In the genomic region with DNA sequence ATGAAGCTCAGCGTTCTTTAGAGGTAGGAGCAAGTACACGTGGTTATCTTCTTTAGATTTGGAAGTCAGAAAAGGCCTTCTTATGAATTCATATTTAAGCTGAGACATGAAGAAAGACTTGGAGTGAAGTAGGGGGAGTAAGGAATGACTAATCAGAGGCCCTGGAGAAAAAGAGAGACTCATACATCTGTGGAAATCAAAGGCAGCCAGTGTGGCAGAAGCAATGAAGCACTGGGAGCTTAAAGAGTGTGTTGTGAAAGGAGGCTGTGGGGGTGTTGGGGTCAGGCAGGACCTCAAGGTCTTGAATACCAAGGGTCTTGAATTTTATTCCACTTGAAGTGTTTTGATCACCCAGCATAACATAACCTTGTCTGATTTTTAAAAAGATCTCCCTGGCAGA, we compare ENCODE assay signal across 26 cellular contexts. TPM values are rescaled to one million over a fixed set of nuclear protein-coding genes. Genes with fewer than 3 reads are reported as not detected.
A peak's percentile ranks its signal among the peaks of the same experiment; 100 is the strongest.
DNase-seq lines count a peak whose midpoint lies in the region; ATAC-seq, FAIRE-seq and TF ChIP-seq lines count a peak whose summit lies in the region.
"Had no signal": no experiment of that assay in that cellular context is flagged by ENCODE, and none has a peak within 500 bp of the region (broad histone marks: within the 10 kb centered on the region; RNA-seq: fewer than 3 reads in every experiment).

No MANE protein-coding gene starts in this region.

- H3K4me2 ChIP-seq in astrocyte (ENCODE audit: low read length), result no peak overlapping the region
- H3K4me2 ChIP-seq in SK-N-SH, result no peak overlapping the region

- FAIRE-seq in astrocyte (lab: Jason Lieb, UNC), result no peak
- FAIRE-seq: HepG2 had no signal

- CTCF ChIA-PET in SK-N-SH (lab: Yijun Ruan, JAX), result interaction anchor here (0.8 to 1.4 kb wide), 2 partner anchors 12 to 96 kb away, joined by 3 to 5 read pairs; no protein-coding TSS in a partner anchor

- no peaks in the 10 kb centered on the region for H3F3A ChIP-seq in SK-N-SH (replicated peaks; ENCODE audit: insufficient read depth)

- no peak for TF ChIP-seq CTCF in astrocyte (IDR thresholded peaks at IDR 0.05; ENCODE audit: insufficient read depth, low read depth, low read length)
- TF ChIP-seq CTCF in fibroblast of the aortic adventitia (IDR thresholded peaks at IDR 0.05; ENCODE audit: insufficient read depth, low read length), result no peak
- no peak for TF ChIP-seq CTCF in SK-N-SH (IDR thresholded peaks at IDR 0.05)

- H3K27me3 Mint-ChIP-seq in astrocyte (ENCODE audit: low read depth, unreplicated experiment), result no peaks in the 10 kb centered on the region
- H3K27me3 Mint-ChIP-seq: activated naive CD8-positive, alpha-beta T cell treated with anti-CD3 and anti-CD28 coated beads, Interleukin-2, amount 10 ng/mL, durations not matched to agents 7 days and 5 days; activated T-helper 17 cell treated with anti-CD3 and anti-CD28 coated beads, Interleukin-2, amount 50 U/mL, for 72 hours; B cell had no signal

- no peak overlapping the region for H3K27ac ChIP-seq in astrocyte (ENCODE audit: low read depth, low read length)
- H3K27ac ChIP-seq in SK-N-SH (ENCODE audit: low read depth in 2 of 2, low read length in 1 of 2), result no peak overlapping the region
- H3K27ac ChIP-seq: coronary artery, heart right ventricle, left ventricle myocardium inferior, sigmoid colon, suprapubic skin, uterus had no signal

- POLR2A ChIA-PET in SK-N-SH (lab: Yijun Ruan, JAX), result no interaction called here

- H3K4me1 ChIP-seq in astrocyte (ENCODE audit: insufficient read depth, low read length), result no peaks in the 10 kb centered on the region
- H3K4me1 ChIP-seq in SK-N-SH (ENCODE audit: control insufficient read depth in 1 of 2, insufficient read depth in 2 of 2, low read depth in 1 of 2, low read length in 1 of 2), result peaks cover 0 to 3% of the 10 kb centered on the region in 2 experiments; a peak in 2 of 4 replicates
- H3K4me1 ChIP-seq: suprapubic skin, uterus had no signal

- H2AFZ ChIP-seq in astrocyte (ENCODE audit: low read depth, low read length) (no peak overlapping the region), SK-N-SH (ENCODE audit: low read depth) (no peak overlapping the region)

- H3K27me3 ChIP-seq in astrocyte (ENCODE audit: insufficient read depth, low read length), result no peaks in the 10 kb centered on the region
- no peaks in the 10 kb centered on the region for H3K27me3 ChIP-seq in SK-N-SH (ENCODE audit: insufficient read depth)
- H3K27me3 ChIP-seq: heart right ventricle, sigmoid colon, suprapubic skin, uterus had no signal

- peaks cover 2% of the 10 kb centered on the region for H3K9me3 Mint-ChIP-seq in astrocyte (ENCODE audit: unreplicated experiment)

- no peaks in the 10 kb centered on the region for H3K9me3 ChIP-seq in astrocyte (ENCODE audit: insufficient read depth, low read depth, low read length)
- H3K9me3 ChIP-seq in SK-N-SH, result no peaks in the 10 kb centered on the region
- H3K9me3 ChIP-seq: sigmoid colon, uterus had no signal

- TF ChIP-seq RAD21 in SK-N-SH (IDR thresholded peaks at IDR 0.05; ENCODE audit: low read length), result no peak

- peaks cover 9% of the 10 kb centered on the region for H3K4me1 Mint-ChIP-seq in astrocyte (ENCODE audit: low read depth, unreplicated experiment)
- H3K4me1 Mint-ChIP-seq: brain had no signal

- peak; percentile 23 for DNase-seq in HT1080 (ENCODE audit: low read depth)
- DNase-seq in astrocyte (ENCODE audit: low read depth), result peak; percentile 21
- peak; percentile 67 for DNase-seq in fibroblast of the aortic adventitia (ENCODE audit: low read depth)
- DNase-seq in stromal cell of bone marrow (ENCODE audit: low read depth), result peak; percentile 60
- no peak for DNase-seq in SK-N-SH
- DNase-seq in activated gamma-delta T cell (lab: John Stamatoyannopoulos, UW), result no peak
- DNase-seq: activated naive CD8-positive, alpha-beta T cell treated with anti-CD3 and anti-CD28 coated beads, Interleukin-2, amount 10 ng/mL, durations not matched to agents 7 days and 5 days; DND-41; GOT3; heart right ventricle; left ventricle myocardium inferior; midbrain; natural killer cell; NCI-H146; NCI-H2171 treated with DMSO at 0.1 percent for 48 hours; NCI-H526 treated with DMSO at 0.1 percent for 48 hours; sigmoid colon; uterus had no signal

- no peak for ATAC-seq in GM18498 (IDR thresholded peaks at IDR 0.05; ENCODE audit: unreplicated experiment)
- ATAC-seq: activated T-helper 17 cell treated with anti-CD3 and anti-CD28 coated beads, Interleukin-2, amount 50 U/mL, for 72 hours; heart right ventricle; HepG2; natural killer cell; SK-N-SH treated with all-trans-retinoic acid at 6 μM for 48 hours had no signal

- H3K4me3 Mint-ChIP-seq in astrocyte (ENCODE audit: unreplicated experiment), result no peak overlapping the region
- H3K4me3 Mint-ChIP-seq: activated naive CD8-positive, alpha-beta T cell treated with anti-CD3 and anti-CD28 coated beads, Interleukin-2, amount 10 ng/mL, durations not matched to agents 7 days and 5 days; activated T-helper 17 cell treated with anti-CD3 and anti-CD28 coated beads, Interleukin-2, amount 50 U/mL, for 72 hours; B cell; brain; natural killer cell had no signal

- H3K79me2 ChIP-seq in astrocyte (ENCODE audit: insufficient read depth, low read length), result no peaks in the 10 kb centered on the region
- H3K79me2 ChIP-seq in SK-N-SH (ENCODE audit: insufficient read depth), result no peaks in the 10 kb centered on the region

- H3K36me3 Mint-ChIP-seq in astrocyte (ENCODE audit: low read depth, unreplicated experiment), result no peaks in the 10 kb centered on the region

- no peak for TF ChIP-seq EP300 in SK-N-SH (IDR thresholded peaks at IDR 0.05; ENCODE audit: borderline replicate concordance in 1 of 2, low read depth in 1 of 2, low read length in 1 of 2)

- H3K4me3 ChIP-seq in astrocyte (ENCODE audit: insufficient read depth, low read depth, low read length) (no peak overlapping the region), fibroblast of the aortic adventitia (ENCODE audit: low read depth, low read length) (no peak overlapping the region), SK-N-SH (ENCODE audit: low read depth in 2 of 2, low read length in 1 of 2) (no peak overlapping the region)
- H3K4me3 ChIP-seq: coronary artery, heart right ventricle, left ventricle myocardium inferior, sigmoid colon, suprapubic skin, uterus had no signal

- H4K20me1 ChIP-seq in astrocyte (ENCODE audit: insufficient read depth, low read length) (no peaks in the 10 kb centered on the region), SK-N-SH (ENCODE audit: insufficient read depth) (no peaks in the 10 kb centered on the region)

- H3K27ac Mint-ChIP-seq in astrocyte (ENCODE audit: unreplicated experiment), result no peak overlapping the region
- H3K27ac Mint-ChIP-seq: activated naive CD8-positive, alpha-beta T cell treated with anti-CD3 and anti-CD28 coated beads, Interleukin-2, amount 10 ng/mL, durations not matched to agents 7 days and 5 days; activated T-helper 17 cell treated with anti-CD3 and anti-CD28 coated beads, Interleukin-2, amount 50 U/mL, for 72 hours; B cell; natural killer cell had no signal

- H3K9me2 ChIP-seq in SK-N-SH, result no peaks in the 10 kb centered on the region

- WGBS in SK-N-SH (ENCODE audit: low lambda C conversion rate), result 80% methylated on average over 2 of the region's 2 CpGs

- H3K36me3 ChIP-seq in astrocyte (ENCODE audit: insufficient read depth, low read length), result no peaks in the 10 kb centered on the region
- H3K36me3 ChIP-seq in SK-N-SH (replicated peaks in 1 of 2; ENCODE audit: control insufficient read depth in 1 of 2, insufficient read depth in 2 of 2, low read length in 1 of 2), result no peaks in the 10 kb centered on the region
- H3K36me3 ChIP-seq: sigmoid colon, uterus had no signal

- no peak overlapping the region for H3K9ac ChIP-seq in astrocyte (ENCODE audit: low read length)
- H3K9ac ChIP-seq in SK-N-SH, result no peak overlapping the region

TF ChIP-seq in SK-N-SH, 30 proteins besides CTCF, POLR2A, EP300 and RAD21:
- TF ChIP-seq SIN3A (IDR thresholded peaks at IDR 0.05; ENCODE audit: borderline replicate concordance, low read depth, low read length), result no peak
TF ChIP-seq in SK-N-SH: peak in this region for 0.

RNA-seq across cellular contexts. Expression of a gene that starts 35.7 kb away (rescaled TPM):
- total RNA-seq in HT1080 (2014; rRNA removed; shearing (Covaris generic)), result not detected in 2 replicates
- not detected in 2 replicates for polyA plus RNA-seq in HT1080 (2015; cell fraction: cytosol; rRNA removed)
- not detected in 2 replicates for polyA plus RNA-seq in HT1080 (2015; cell fraction: nucleus; rRNA removed)
- total RNA-seq in astrocyte, result not detected in 2 replicates
- total RNA-seq in fibroblast of the aortic adventitia (ENCODE audit: low replicate concordance), result 39.3 and 64.4 TPM in 2 replicates
- polyA plus RNA-seq in SK-N-SH (2012; rRNA removed), result not detected in 2 replicates
- not detected in 2 replicates for polyA plus RNA-seq in SK-N-SH (2012; cell fraction: cytosol; rRNA removed)
- polyA plus RNA-seq in SK-N-SH (2012; cell fraction: nucleus; rRNA removed), result not detected in 2 replicates

Comparison
In these comparisons a context has a peak if more than half of its experiments do, and no peak if none do; other contexts are left out.
1. DNase-seq: peak in HT1080 (single experiment), astrocyte (single experiment), fibroblast of the aortic adventitia (single experiment) and stromal cell of bone marrow (single experiment); none in SK-N-SH (single experiment) and activated gamma-delta T cell (single experiment).
2. RNA of a gene that starts 35.7 kb away (total RNA-seq): 39.3 to 64.4 TPM in fibroblast of the aortic adventitia; not detected in HT1080 and not detected in astrocyte; every median in the first group is over 10 times any median in the second.